In the genomic region with DNA sequence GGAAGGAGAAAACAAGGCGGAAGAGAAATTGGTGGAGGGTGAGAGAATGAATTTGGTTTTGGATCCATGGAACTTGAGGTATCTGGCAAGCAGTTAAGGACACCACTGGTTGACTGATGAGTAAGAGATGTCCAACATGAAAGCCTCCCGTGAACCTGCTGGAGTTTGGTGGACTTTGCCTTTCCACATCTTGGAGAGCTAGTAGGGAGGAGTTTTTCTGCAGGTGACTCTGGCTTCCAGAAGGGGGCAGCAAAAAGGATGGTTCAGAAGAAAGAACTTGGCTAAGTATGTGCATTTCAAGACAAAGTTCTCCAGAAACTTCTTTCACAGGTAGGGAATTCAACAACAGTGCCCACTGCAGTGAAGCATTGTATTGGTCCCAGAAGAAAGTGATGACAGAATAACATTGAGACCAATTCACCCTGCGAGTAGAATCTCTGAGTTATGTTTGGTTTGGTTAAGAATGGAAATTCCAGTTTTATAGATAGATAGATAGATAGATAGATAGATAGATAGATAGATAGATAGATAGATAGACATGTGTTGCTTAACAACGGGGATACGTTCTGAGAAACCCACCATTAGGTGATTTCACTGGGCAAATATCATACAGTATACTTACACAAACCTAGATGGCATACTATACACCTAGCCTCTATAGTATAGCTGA, we compare ENCODE assay signal across 9 cellular contexts.
DNase-seq lines count a peak whose midpoint lies in the region; ATAC-seq lines count a peak whose summit lies in the region.
"Had no signal": no experiment of that assay in that cellular context is flagged by ENCODE, and none has a peak within 500 bp of the region (broad histone marks: within the 10 kb centered on the region; RNA-seq: fewer than 3 reads in every experiment).

No MANE protein-coding gene starts in this region.

- ATAC-seq in HG03354 (IDR thresholded peaks at IDR 0.05; ENCODE audit: poor library complexity, severe bottlenecking, unreplicated experiment), result peak; percentile 57
- no peak for ATAC-seq in GM19452 (IDR thresholded peaks at IDR 0.05; ENCODE audit: unreplicated experiment)

- DNase-seq in NCI-H1417 (lab: John Stamatoyannopoulos, UW) (peak in 2 of 3 experiments; percentile 13 to 19), NCI-H1417 treated with DMSO at 0.1 percent for 48 hours (lab: John Stamatoyannopoulos, UW) (no peak), SW480 (ENCODE audit: low spot score) (peak; percentile 45), iPS DF 4.7 (ENCODE audit: extremely low read depth, low spot score) (peak; percentile 25), dedifferentiated amniotic fluid mesenchymal stem cell (ENCODE audit: extremely low spot score) (no peak)
- no peak for DNase-seq in stimulated activated CD4-positive, alpha-beta T cell treated with anti-CD3 and anti-CD28 coated beads, Interleukin-4, amount 100 ng/mL, for 4 hours
- DNase-seq: naive B cell had no signal

Comparison
In these comparisons a context has a peak if more than half of its experiments do, and no peak if none do; other contexts are left out.
1. DNase-seq: peak in NCI-H1417 (2 of 3), SW480 (single experiment) and iPS DF 4.7 (single experiment); none in NCI-H1417 treated with DMSO at 0.1 percent for 48 hours (single experiment), dedifferentiated amniotic fluid mesenchymal stem cell (single experiment) and stimulated activated CD4-positive, alpha-beta T cell treated with anti-CD3 and anti-CD28 coated beads, Interleukin-4, amount 100 ng/mL, for 4 hours (0 of 2).